In the genomic region with DNA sequence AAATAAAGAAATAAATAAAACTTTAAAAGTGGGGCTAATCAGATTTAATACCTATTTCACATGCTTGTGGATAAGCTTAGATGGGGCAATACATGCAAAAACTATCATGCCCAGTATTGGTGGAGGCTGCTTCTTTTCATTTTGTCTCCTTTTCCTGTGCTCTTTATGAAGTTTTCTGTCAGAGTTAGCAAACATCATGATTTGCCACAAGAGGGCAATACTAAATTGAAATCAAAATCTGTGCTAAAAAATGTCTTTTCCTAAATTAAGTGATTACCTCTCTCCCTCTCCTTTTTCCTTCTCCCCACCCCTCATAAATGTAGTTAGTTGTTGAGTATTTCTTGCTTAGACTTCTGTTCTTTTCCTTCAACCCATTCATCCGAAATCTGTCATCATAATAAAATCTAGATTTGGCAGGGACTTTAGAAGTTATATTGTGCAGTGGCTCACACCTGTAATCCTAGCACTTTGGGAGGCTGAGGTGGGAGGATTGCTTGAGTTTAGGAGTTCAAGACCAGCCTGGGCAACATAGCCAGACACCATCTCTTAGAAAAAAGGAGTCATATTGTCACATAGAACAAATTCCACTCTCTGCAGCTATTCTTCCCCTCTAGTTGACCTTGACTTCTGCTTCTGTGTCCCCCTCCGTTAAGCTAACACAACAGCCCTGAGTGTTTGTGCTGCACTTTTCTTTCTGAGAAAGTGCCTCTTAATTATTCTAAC, we compare ENCODE assay signal across 9 cellular contexts. TPM values are rescaled to one million over a fixed set of nuclear protein-coding genes. Genes with fewer than 3 reads are reported as not detected.
DNase-seq lines count a peak whose midpoint lies in the region; ATAC-seq and TF ChIP-seq lines count a peak whose summit lies in the region.
"Had no signal": no experiment of that assay in that cellular context is flagged by ENCODE, and none has a peak within 500 bp of the region (broad histone marks: within the 10 kb centered on the region; RNA-seq: fewer than 3 reads in every experiment).

No MANE protein-coding gene starts in this region.

- H3K9ac ChIP-seq in OCI-LY1 (ENCODE audit: low read length), result no peak overlapping the region

- H3K36me3 ChIP-seq in OCI-LY1 (ENCODE audit: insufficient read depth, low read length) (no peaks in the 10 kb centered on the region), gastrocnemius medialis (no peaks in the 10 kb centered on the region)

- no peaks in the 10 kb centered on the region for H3K79me2 ChIP-seq in OCI-LY1 (ENCODE audit: insufficient read depth, low read length)

- H3K9me2 ChIP-seq in OCI-LY1 (ENCODE audit: low read depth, low read length), result no peaks in the 10 kb centered on the region

- POLR2A ChIA-PET in GM10248 (lab: Yijun Ruan, JAX), result no interaction called here

- H3K27ac Mint-ChIP-seq in stimulated activated naive CD8-positive, alpha-beta T cell treated with anti-CD3 and anti-CD28 coated beads, Interleukin-15, amount 100 ng/mL, for 72 hours, result no peak overlapping the region
- H3K27ac Mint-ChIP-seq: naive thymus-derived CD4-positive, alpha-beta T cell had no signal

- H3K27me3 Mint-ChIP-seq in stimulated activated naive CD8-positive, alpha-beta T cell treated with anti-CD3 and anti-CD28 coated beads, Interleukin-15, amount 100 ng/mL, for 72 hours, result peaks cover 23% of the 10 kb centered on the region

- no peak overlapping the region for H2AFZ ChIP-seq in OCI-LY1 (ENCODE audit: low read length)

- no peaks in the 10 kb centered on the region for H3K9me3 Mint-ChIP-seq in stimulated activated naive CD8-positive, alpha-beta T cell treated with anti-CD3 and anti-CD28 coated beads, Interleukin-15, amount 100 ng/mL, for 72 hours

- peak; percentile 28 for TF ChIP-seq CTCF in GM10248 (IDR thresholded peaks at IDR 0.05; ENCODE audit: control extremely low read depth, extremely low read depth, low read depth, missing control alignments)
- peak; percentile 40 for TF ChIP-seq CTCF in OCI-LY1 (IDR thresholded peaks at IDR 0.05; ENCODE audit: low read length)
- TF ChIP-seq CTCF in epithelial cell of proximal tubule (conservative IDR thresholded peaks at IDR 0.05; ENCODE audit: low read depth, low read length), result peak; percentile 62
- TF ChIP-seq CTCF in gastrocnemius medialis (IDR thresholded peaks at IDR 0.05 in 4 of 5, conservative IDR thresholded peaks at IDR 0.05 in 1 of 5), result peak in 4 of 5 experiments; percentile 18 to 39 (median 34)

- peaks cover 19% of the 10 kb centered on the region for H3K4me1 Mint-ChIP-seq in stimulated activated naive CD8-positive, alpha-beta T cell treated with anti-CD3 and anti-CD28 coated beads, Interleukin-15, amount 100 ng/mL, for 72 hours

- H3K4me3 Mint-ChIP-seq in stimulated activated naive CD8-positive, alpha-beta T cell treated with anti-CD3 and anti-CD28 coated beads, Interleukin-15, amount 100 ng/mL, for 72 hours, result no peak overlapping the region
- H3K4me3 Mint-ChIP-seq: naive thymus-derived CD4-positive, alpha-beta T cell had no signal

- no peak overlapping the region for H3K4me2 ChIP-seq in OCI-LY1 (ENCODE audit: low read length)

- no peaks in the 10 kb centered on the region for H3K9me3 ChIP-seq in OCI-LY1 (ENCODE audit: low read length)
- no peaks in the 10 kb centered on the region for H3K9me3 ChIP-seq in gastrocnemius medialis

- ATAC-seq in gastrocnemius medialis, result no peak
- no peak for ATAC-seq in GM21576 (IDR thresholded peaks at IDR 0.05; ENCODE audit: unreplicated experiment)
- no peak for ATAC-seq in stimulated activated naive CD8-positive, alpha-beta T cell treated with anti-CD3 and anti-CD28 coated beads, Interleukin-15, amount 100 ng/mL, for 72 hours
- ATAC-seq: naive thymus-derived CD4-positive, alpha-beta T cell had no signal

- no peak for DNase-seq in GM10248 (ENCODE audit: extremely low spot score)
- DNase-seq in epithelial cell of proximal tubule (ENCODE audit: low read depth), result no peak
- DNase-seq in gastrocnemius medialis, result no peak
- no peak for DNase-seq in NK-92 (lab: John Stamatoyannopoulos, UW; ENCODE audit: unreplicated experiment)
- no peak for DNase-seq in retina
- DNase-seq in stimulated activated naive CD8-positive, alpha-beta T cell treated with anti-CD3 and anti-CD28 coated beads, Interleukin-15, amount 100 ng/mL, for 72 hours, result no peak
- DNase-seq: naive thymus-derived CD4-positive, alpha-beta T cell had no signal

- in situ Hi-C loops in gastrocnemius medialis (cut with MboI; ENCODE audit: low sequenced_read_pairs in 4 of 4), result loop anchor here in 3 of 4 donors (5.0 to 10.0 kb wide), 3 partner anchors 172 to 250 kb away; no protein-coding TSS in a partner anchor

- no peaks in the 10 kb centered on the region for H3K27me3 ChIP-seq in OCI-LY1 (ENCODE audit: insufficient read depth, low read length)
- no peaks in the 10 kb centered on the region for H3K27me3 ChIP-seq in gastrocnemius medialis

- TF ChIP-seq POLR2A in gastrocnemius medialis (IDR thresholded peaks at IDR 0.05), result no peak

- intact Hi-C loops in gastrocnemius medialis (cut with DNase I; ENCODE audit: low total_unique reads), result loop anchor here (2.0 to 5.0 kb wide), 3 partner anchors 106 to 250 kb away; no protein-coding TSS in a partner anchor

- no peaks in the 10 kb centered on the region for H4K20me1 ChIP-seq in OCI-LY1 (ENCODE audit: insufficient read depth, low read length)

- H3K27ac ChIP-seq in OCI-LY1 (ENCODE audit: low read depth, low read length, poor library complexity, severe bottlenecking), result no peak overlapping the region
- peak overlapping the region in 2 of 4 donors; percentile 6 to 14 for H3K27ac ChIP-seq in gastrocnemius medialis

- H3F3A ChIP-seq in OCI-LY1 (ENCODE audit: insufficient read depth, low read length), result no peaks in the 10 kb centered on the region

- H3K4me3 ChIP-seq in OCI-LY1 (ENCODE audit: low read depth, low read length, poor library complexity, severe bottlenecking) (no peak overlapping the region), epithelial cell of proximal tubule (ENCODE audit: low read depth, low read length) (no peak overlapping the region), gastrocnemius medialis (no peak overlapping the region)

- H3K4me1 ChIP-seq in OCI-LY1 (ENCODE audit: insufficient read depth, low read length, severe bottlenecking) (peaks cover 8% of the 10 kb centered on the region), gastrocnemius medialis (peaks cover 4 to 21% of the 10 kb centered on the region in 2 donors)

- CTCF ChIA-PET in GM10248 (lab: Yijun Ruan, JAX), result interaction anchor here (1.2 to 3.4 kb wide), 5 partner anchors 9 to 248 kb away, joined by 3 to 14 read pairs (median 4); no protein-coding TSS in a partner anchor

RNA-seq across cellular contexts. Expression of gene ARHGAP42, which starts 4.7 kb away (rescaled TPM):
- 8.0 and 14.4 TPM in 2 replicates for total RNA-seq in epithelial cell of proximal tubule
- 10 to 100 TPM in 2 of 4 donors, 1 to 10 TPM in 2; 6.0 to 13.9 (median 10.2) TPM for total RNA-seq in gastrocnemius medialis
